In the genomic region with DNA sequence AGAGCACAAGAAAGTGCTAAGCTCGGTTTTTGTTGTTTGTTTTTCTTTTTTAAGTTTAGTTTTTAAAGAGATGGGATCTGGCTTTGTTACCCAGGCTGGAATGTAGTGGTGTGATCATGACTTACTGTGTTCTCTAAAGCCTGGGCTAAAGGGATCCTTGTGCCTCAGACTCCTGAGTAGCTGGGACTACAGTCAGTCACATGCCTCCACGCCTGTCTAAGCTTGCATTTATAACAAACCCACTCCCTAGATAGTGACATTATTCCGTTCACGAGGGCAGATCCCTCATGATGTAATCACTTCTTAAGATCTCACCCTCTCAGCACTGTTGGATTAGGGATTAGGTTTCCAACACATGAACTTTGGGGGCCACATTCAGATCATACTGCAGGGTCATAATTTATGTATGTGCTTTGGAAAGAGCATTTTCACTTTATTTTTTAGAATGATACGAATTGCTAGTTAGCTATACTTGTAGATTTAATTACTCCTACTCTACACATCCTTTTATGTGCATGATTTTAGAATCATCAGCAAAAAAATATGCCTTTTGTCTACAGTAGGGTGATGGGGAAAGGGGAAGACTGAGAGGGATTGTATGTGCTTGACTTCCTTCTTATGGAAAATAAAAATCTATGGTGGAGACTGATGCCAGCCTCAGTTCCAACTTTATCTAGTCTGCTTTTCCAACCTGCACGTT, we compare ENCODE assay signal across 1 cellular context.
TF ChIP-seq lines count a peak whose summit lies in the region.

No MANE protein-coding gene starts in this region.

TF ChIP-seq in HEK293, 187 proteins besides CTCF, POLR2A, EP300 and RAD21 (continued from another document and continues in another):
- TF ChIP-seq, protein P1, sequence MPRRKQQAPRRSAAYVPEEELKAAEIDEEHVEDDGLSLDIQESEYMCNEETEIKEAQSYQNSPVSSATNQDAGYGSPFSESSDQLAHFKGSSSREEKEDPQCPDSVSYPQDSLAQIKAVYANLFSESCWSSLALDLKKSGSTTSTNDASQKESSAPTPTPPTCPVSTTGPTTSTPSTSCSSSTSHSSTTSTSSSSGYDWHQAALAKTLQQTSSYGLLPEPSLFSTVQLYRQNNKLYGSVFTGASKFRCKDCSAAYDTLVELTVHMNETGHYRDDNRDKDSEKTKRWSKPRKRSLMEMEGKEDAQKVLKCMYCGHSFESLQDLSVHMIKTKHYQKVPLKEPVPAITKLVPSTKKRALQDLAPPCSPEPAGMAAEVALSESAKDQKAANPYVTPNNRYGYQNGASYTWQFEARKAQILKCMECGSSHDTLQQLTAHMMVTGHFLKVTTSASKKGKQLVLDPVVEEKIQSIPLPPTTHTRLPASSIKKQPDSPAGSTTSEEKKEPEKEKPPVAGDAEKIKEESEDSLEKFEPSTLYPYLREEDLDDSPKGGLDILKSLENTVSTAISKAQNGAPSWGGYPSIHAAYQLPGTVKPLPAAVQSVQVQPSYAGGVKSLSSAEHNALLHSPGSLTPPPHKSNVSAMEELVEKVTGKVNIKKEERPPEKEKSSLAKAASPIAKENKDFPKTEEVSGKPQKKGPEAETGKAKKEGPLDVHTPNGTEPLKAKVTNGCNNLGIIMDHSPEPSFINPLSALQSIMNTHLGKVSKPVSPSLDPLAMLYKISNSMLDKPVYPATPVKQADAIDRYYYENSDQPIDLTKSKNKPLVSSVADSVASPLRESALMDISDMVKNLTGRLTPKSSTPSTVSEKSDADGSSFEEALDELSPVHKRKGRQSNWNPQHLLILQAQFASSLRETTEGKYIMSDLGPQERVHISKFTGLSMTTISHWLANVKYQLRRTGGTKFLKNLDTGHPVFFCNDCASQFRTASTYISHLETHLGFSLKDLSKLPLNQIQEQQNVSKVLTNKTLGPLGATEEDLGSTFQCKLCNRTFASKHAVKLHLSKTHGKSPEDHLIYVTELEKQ (tag by site-specific recombination; IDR thresholded peaks at IDR 0.05; ENCODE audit: borderline replicate concordance) = no peak; the same call in 1 of the 2 replicates
- TF ChIP-seq, protein P2, sequence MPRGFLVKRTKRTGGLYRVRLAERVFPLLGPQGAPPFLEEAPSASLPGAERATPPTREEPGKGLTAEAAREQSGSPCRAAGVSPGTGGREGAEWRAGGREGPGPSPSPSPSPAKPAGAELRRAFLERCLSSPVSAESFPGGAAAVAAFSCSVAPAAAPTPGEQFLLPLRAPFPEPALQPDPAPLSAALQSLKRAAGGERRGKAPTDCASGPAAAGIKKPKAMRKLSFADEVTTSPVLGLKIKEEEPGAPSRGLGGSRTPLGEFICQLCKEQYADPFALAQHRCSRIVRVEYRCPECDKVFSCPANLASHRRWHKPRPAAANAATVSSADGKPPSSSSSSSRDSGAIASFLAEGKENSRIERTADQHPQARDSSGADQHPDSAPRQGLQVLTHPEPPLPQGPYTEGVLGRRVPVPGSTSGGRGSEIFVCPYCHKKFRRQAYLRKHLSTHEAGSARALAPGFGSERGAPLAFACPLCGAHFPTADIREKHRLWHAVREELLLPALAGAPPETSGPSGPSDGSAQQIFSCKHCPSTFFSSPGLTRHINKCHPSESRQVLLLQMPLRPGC (tag by site-specific recombination; IDR thresholded peaks at IDR 0.05) = 0 out of 2 replicates have a peak, but pooled peaks have one; percentile 48
- TF ChIP-seq ZNF600 (tag by site-specific recombination; IDR thresholded peaks at IDR 0.05) (peak; percentile 75; the same call in 1 of the 2 replicates), ZNF211 (tag by site-specific recombination; IDR thresholded peaks at IDR 0.05; ENCODE audit: low read depth) (no peak), ZNF366 (tag by site-specific recombination; conservative IDR thresholded peaks at IDR 0.05) (peak; percentile 81), TRIM28 (IDR thresholded peaks at IDR 0.05; ENCODE audit: borderline replicate concordance, low read length) (peak; percentile 60; the same call in 1 of the 2 replicates), ZNF830 (tag by site-specific recombination; IDR thresholded peaks at IDR 0.05; ENCODE audit: low read depth) (no peak), KLF8 (tag by site-specific recombination; IDR thresholded peaks at IDR 0.05) (peak; percentile 32; the same call in 1 of the 2 replicates), SALL2 (tag by site-specific recombination; IDR thresholded peaks at IDR 0.05; ENCODE audit: borderline replicate concordance) (no peak), PRDM1 (tag by site-specific recombination; IDR thresholded peaks at IDR 0.05) (no peak), KLF1 (tag by site-specific recombination; IDR thresholded peaks at IDR 0.05) (peak; percentile 49), ZFHX2 (tag by site-specific recombination; conservative IDR thresholded peaks at IDR 0.05) (peak; percentile 43), ZNF510 (tag by site-specific recombination; IDR thresholded peaks at IDR 0.05; ENCODE audit: insufficient replicate concordance) (no peak), ZBTB17 (tag by site-specific recombination; IDR thresholded peaks at IDR 0.05) (peak; percentile 80), ZNF394 (tag by site-specific recombination; IDR thresholded peaks at IDR 0.05; ENCODE audit: borderline replicate concordance) (peak; percentile 78), ZEB2 (tag by site-specific recombination; IDR thresholded peaks at IDR 0.05) (peak; percentile 88)
- TF ChIP-seq, protein P3, sequence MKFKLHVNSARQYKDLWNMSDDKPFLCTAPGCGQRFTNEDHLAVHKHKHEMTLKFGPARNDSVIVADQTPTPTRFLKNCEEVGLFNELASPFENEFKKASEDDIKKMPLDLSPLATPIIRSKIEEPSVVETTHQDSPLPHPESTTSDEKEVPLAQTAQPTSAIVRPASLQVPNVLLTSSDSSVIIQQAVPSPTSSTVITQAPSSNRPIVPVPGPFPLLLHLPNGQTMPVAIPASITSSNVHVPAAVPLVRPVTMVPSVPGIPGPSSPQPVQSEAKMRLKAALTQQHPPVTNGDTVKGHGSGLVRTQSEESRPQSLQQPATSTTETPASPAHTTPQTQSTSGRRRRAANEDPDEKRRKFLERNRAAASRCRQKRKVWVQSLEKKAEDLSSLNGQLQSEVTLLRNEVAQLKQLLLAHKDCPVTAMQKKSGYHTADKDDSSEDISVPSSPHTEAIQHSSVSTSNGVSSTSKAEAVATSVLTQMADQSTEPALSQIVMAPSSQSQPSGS (tag by site-specific recombination; IDR thresholded peaks at IDR 0.05; ENCODE audit: low read depth) = peak; percentile 94
- TF ChIP-seq, protein P4, sequence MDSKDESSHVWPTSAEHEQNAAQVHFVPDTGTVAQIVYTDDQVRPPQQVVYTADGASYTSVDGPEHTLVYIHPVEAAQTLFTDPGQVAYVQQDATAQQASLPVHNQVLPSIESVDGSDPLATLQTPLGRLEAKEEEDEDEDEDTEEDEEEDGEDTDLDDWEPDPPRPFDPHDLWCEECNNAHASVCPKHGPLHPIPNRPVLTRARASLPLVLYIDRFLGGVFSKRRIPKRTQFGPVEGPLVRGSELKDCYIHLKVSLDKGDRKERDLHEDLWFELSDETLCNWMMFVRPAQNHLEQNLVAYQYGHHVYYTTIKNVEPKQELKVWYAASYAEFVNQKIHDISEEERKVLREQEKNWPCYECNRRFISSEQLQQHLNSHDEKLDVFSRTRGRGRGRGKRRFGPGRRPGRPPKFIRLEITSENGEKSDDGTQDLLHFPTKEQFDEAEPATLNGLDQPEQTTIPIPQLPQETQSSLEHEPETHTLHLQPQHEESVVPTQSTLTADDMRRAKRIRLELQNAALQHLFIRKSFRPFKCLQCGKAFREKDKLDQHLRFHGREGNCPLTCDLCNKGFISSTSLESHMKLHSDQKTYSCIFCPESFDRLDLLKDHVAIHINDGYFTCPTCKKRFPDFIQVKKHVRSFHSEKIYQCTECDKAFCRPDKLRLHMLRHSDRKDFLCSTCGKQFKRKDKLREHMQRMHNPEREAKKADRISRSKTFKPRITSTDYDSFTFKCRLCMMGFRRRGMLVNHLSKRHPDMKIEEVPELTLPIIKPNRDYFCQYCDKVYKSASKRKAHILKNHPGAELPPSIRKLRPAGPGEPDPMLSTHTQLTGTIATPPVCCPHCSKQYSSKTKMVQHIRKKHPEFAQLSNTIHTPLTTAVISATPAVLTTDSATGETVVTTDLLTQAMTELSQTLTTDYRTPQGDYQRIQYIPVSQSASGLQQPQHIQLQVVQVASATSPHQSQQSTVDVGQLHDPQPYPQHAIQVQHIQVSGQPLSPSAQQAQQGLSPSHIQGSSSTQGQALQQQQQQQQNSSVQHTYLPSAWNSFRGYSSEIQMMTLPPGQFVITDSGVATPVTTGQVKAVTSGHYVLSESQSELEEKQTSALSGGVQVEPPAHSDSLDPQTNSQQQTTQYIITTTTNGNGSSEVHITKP (tag by site-specific recombination; IDR thresholded peaks at IDR 0.05) = peak; percentile 46
- TF ChIP-seq, protein P5, sequence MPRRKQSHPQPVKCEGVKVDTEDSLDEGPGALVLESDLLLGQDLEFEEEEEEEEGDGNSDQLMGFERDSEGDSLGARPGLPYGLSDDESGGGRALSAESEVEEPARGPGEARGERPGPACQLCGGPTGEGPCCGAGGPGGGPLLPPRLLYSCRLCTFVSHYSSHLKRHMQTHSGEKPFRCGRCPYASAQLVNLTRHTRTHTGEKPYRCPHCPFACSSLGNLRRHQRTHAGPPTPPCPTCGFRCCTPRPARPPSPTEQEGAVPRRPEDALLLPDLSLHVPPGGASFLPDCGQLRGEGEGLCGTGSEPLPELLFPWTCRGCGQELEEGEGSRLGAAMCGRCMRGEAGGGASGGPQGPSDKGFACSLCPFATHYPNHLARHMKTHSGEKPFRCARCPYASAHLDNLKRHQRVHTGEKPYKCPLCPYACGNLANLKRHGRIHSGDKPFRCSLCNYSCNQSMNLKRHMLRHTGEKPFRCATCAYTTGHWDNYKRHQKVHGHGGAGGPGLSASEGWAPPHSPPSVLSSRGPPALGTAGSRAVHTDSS (tag by site-specific recombination; IDR thresholded peaks at IDR 0.05) = no peak
- TF ChIP-seq, protein P6, sequence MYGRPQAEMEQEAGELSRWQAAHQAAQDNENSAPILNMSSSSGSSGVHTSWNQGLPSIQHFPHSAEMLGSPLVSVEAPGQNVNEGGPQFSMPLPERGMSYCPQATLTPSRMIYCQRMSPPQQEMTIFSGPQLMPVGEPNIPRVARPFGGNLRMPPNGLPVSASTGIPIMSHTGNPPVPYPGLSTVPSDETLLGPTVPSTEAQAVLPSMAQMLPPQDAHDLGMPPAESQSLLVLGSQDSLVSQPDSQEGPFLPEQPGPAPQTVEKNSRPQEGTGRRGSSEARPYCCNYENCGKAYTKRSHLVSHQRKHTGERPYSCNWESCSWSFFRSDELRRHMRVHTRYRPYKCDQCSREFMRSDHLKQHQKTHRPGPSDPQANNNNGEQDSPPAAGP (tag by site-specific recombination; IDR thresholded peaks at IDR 0.05) = peak; percentile 87
- TF ChIP-seq, protein P7, sequence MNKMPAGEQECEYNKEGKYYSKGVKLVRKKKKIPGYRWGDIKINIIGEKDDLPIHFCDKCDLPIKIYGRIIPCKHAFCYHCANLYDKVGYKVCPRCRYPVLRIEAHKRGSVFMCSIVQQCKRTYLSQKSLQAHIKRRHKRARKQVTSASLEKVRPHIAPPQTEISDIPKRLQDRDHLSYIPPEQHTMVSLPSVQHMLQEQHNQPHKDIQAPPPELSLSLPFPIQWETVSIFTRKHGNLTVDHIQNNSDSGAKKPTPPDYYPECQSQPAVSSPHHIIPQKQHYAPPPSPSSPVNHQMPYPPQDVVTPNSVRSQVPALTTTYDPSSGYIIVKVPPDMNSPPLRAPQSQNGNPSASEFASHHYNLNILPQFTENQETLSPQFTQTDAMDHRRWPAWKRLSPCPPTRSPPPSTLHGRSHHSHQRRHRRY (tag by site-specific recombination; IDR thresholded peaks at IDR 0.05) = no peak
- TF ChIP-seq, protein P8, sequence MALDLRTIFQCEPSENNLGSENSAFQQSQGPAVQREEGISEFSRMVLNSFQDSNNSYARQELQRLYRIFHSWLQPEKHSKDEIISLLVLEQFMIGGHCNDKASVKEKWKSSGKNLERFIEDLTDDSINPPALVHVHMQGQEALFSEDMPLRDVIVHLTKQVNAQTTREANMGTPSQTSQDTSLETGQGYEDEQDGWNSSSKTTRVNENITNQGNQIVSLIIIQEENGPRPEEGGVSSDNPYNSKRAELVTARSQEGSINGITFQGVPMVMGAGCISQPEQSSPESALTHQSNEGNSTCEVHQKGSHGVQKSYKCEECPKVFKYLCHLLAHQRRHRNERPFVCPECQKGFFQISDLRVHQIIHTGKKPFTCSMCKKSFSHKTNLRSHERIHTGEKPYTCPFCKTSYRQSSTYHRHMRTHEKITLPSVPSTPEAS (tag by site-specific recombination; IDR thresholded peaks at IDR 0.05) = 0 out of 2 replicates have a peak, but pooled peaks have one; percentile 38
- TF ChIP-seq, protein P9, sequence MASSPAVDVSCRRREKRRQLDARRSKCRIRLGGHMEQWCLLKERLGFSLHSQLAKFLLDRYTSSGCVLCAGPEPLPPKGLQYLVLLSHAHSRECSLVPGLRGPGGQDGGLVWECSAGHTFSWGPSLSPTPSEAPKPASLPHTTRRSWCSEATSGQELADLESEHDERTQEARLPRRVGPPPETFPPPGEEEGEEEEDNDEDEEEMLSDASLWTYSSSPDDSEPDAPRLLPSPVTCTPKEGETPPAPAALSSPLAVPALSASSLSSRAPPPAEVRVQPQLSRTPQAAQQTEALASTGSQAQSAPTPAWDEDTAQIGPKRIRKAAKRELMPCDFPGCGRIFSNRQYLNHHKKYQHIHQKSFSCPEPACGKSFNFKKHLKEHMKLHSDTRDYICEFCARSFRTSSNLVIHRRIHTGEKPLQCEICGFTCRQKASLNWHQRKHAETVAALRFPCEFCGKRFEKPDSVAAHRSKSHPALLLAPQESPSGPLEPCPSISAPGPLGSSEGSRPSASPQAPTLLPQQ (tag by site-specific recombination; IDR thresholded peaks at IDR 0.05) = peak; percentile 50; the same call in 1 of the 2 replicates
- TF ChIP-seq, protein P10, sequence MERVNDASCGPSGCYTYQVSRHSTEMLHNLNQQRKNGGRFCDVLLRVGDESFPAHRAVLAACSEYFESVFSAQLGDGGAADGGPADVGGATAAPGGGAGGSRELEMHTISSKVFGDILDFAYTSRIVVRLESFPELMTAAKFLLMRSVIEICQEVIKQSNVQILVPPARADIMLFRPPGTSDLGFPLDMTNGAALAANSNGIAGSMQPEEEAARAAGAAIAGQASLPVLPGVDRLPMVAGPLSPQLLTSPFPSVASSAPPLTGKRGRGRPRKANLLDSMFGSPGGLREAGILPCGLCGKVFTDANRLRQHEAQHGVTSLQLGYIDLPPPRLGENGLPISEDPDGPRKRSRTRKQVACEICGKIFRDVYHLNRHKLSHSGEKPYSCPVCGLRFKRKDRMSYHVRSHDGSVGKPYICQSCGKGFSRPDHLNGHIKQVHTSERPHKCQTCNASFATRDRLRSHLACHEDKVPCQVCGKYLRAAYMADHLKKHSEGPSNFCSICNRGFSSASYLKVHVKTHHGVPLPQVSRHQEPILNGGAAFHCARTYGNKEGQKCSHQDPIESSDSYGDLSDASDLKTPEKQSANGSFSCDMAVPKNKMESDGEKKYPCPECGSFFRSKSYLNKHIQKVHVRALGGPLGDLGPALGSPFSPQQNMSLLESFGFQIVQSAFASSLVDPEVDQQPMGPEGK (tag by site-specific recombination; IDR thresholded peaks at IDR 0.05) = peak; percentile 79
- TF ChIP-seq, protein P11, sequence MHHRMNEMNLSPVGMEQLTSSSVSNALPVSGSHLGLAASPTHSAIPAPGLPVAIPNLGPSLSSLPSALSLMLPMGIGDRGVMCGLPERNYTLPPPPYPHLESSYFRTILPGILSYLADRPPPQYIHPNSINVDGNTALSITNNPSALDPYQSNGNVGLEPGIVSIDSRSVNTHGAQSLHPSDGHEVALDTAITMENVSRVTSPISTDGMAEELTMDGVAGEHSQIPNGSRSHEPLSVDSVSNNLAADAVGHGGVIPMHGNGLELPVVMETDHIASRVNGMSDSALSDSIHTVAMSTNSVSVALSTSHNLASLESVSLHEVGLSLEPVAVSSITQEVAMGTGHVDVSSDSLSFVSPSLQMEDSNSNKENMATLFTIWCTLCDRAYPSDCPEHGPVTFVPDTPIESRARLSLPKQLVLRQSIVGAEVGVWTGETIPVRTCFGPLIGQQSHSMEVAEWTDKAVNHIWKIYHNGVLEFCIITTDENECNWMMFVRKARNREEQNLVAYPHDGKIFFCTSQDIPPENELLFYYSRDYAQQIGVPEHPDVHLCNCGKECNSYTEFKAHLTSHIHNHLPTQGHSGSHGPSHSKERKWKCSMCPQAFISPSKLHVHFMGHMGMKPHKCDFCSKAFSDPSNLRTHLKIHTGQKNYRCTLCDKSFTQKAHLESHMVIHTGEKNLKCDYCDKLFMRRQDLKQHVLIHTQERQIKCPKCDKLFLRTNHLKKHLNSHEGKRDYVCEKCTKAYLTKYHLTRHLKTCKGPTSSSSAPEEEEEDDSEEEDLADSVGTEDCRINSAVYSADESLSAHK (tag by site-specific recombination; IDR thresholded peaks at IDR 0.05) = peak; percentile 29; the same call in 1 of the 2 replicates
